Comparison of ENCODE assay signal across 20 cellular contexts in genomic region chr9:105854056-105854782, GRCh38.
A peak's percentile ranks its signal among the peaks of the same experiment; 100 is the strongest.
DNase-seq lines count a peak whose midpoint lies in the region; ATAC-seq, FAIRE-seq and TF ChIP-seq lines count a peak whose summit lies in the region.
"Had no signal": no experiment of that assay in that cellular context is flagged by ENCODE, and none has a peak within 500 bp of the region (broad histone marks: within the 10 kb centered on the region; RNA-seq: fewer than 3 reads in every experiment).

No MANE protein-coding gene starts in this region.

- H3K4me3 ChIP-seq in SK-N-SH (ENCODE audit: low read depth in 2 of 2, low read length in 1 of 2) (no peak overlapping the region), body of pancreas (no peak overlapping the region)
- H3K4me3 ChIP-seq: A549 had no signal

- TF ChIP-seq CTCF in SK-N-SH (IDR thresholded peaks at IDR 0.05) (no peak), body of pancreas (IDR thresholded peaks at IDR 0.05) (no peak)

- WGBS in SK-N-SH (ENCODE audit: low lambda C conversion rate): 16% methylated on average over 1 of the region's 1 CpG
- 67 to 73% methylated on average over 1 of the region's 1 CpG for WGBS in body of pancreas, 2 donors

- peak; percentile 10 for FAIRE-seq in colon (lab: Jason Lieb, UNC)
- FAIRE-seq: A549, HepG2 had no signal

- ATAC-seq in SK-N-SH treated with all-trans-retinoic acid at 6 μM for 48 hours (no peak), HG02642 (IDR thresholded peaks at IDR 0.05; ENCODE audit: poor library complexity, unreplicated experiment) (no peak), body of pancreas (no peak)
- ATAC-seq: A549, HCT116, HepG2 had no signal

- H3K79me2 ChIP-seq in SK-N-SH (ENCODE audit: insufficient read depth): no peaks in the 10 kb centered on the region

- CTCF ChIA-PET in SK-N-SH (lab: Yijun Ruan, JAX): interaction anchor here (1.4 to 2.8 kb wide), 3 partner anchors 12 to 28 kb away, joined by 7 to 17 read pairs (median 12); no protein-coding TSS in a partner anchor

- H3K27ac ChIP-seq in SK-N-SH (ENCODE audit: low read depth in 2 of 2, low read length in 1 of 2): peak overlapping the region in 1 of 2 experiments; percentile 53; a peak in 2 of 4 replicates
- no peak overlapping the region for H3K27ac ChIP-seq in body of pancreas
- H3K27ac ChIP-seq: 22Rv1, A549, C4-2B had no signal

- no peaks in the 10 kb centered on the region for H3K27me3 ChIP-seq in SK-N-SH (ENCODE audit: insufficient read depth)
- no peaks in the 10 kb centered on the region for H3K27me3 ChIP-seq in body of pancreas

- H4K20me1 ChIP-seq in SK-N-SH (ENCODE audit: insufficient read depth): no peaks in the 10 kb centered on the region

- no peak overlapping the region for H3K9ac ChIP-seq in SK-N-SH

- TF ChIP-seq EP300 in SK-N-SH (IDR thresholded peaks at IDR 0.05; ENCODE audit: borderline replicate concordance in 1 of 2, low read depth in 1 of 2, low read length in 1 of 2): no peak

- POLR2A ChIA-PET in SK-N-SH (lab: Yijun Ruan, JAX): no interaction called here

- TF ChIP-seq RAD21 in SK-N-SH (IDR thresholded peaks at IDR 0.05; ENCODE audit: low read length): no peak

- no peaks in the 10 kb centered on the region for H3K9me2 ChIP-seq in SK-N-SH

- no peak overlapping the region for H3K4me2 ChIP-seq in SK-N-SH
- H3K4me2 ChIP-seq: A549 had no signal

- intact Hi-C loops in body of pancreas (cut with DNase I): no loop called here

- DNase-seq in SK-N-SH (no peak), foreskin melanocyte (peak; percentile 68), KG1 (lab: John Stamatoyannopoulos, UW) (no peak), body of pancreas (no peak)
- DNase-seq: AML-193; CD4-positive, alpha-beta T cell; DMS153; DMS79; GF-D8; GOT3; H7; HFFc6 had no signal

- H3K9me3 ChIP-seq in SK-N-SH (no peaks in the 10 kb centered on the region), body of pancreas (no peaks in the 10 kb centered on the region)
- H3K9me3 ChIP-seq: A549 had no signal

- H3K36me3 ChIP-seq in SK-N-SH (replicated peaks in 1 of 2; ENCODE audit: control insufficient read depth in 1 of 2, insufficient read depth in 2 of 2, low read length in 1 of 2) (no peaks in the 10 kb centered on the region), body of pancreas (replicated peaks in 1 of 2; ENCODE audit: insufficient read depth in 1 of 2, low read depth in 2 of 2) (no peaks in the 10 kb centered on the region)

- H2AFZ ChIP-seq in SK-N-SH (ENCODE audit: low read depth): no peak overlapping the region

- TF ChIP-seq POLR2A in body of pancreas (IDR thresholded peaks at IDR 0.05): no peak

- no peaks in the 10 kb centered on the region for H3F3A ChIP-seq in SK-N-SH (replicated peaks; ENCODE audit: insufficient read depth)

- H3K4me1 ChIP-seq in SK-N-SH (ENCODE audit: control insufficient read depth in 1 of 2, insufficient read depth in 2 of 2, low read depth in 1 of 2, low read length in 1 of 2) (peaks cover 0 to 16% of the 10 kb centered on the region in 2 experiments; a peak in 2 of 4 replicates), body of pancreas (no peaks in the 10 kb centered on the region)
- H3K4me1 ChIP-seq: A549 had no signal

TF ChIP-seq in SK-N-SH treated with all-trans-retinoic acid at 6 μM for 48 hours, 23 proteins besides CTCF, POLR2A, EP300 and RAD21:
- TF ChIP-seq, protein P1, sequence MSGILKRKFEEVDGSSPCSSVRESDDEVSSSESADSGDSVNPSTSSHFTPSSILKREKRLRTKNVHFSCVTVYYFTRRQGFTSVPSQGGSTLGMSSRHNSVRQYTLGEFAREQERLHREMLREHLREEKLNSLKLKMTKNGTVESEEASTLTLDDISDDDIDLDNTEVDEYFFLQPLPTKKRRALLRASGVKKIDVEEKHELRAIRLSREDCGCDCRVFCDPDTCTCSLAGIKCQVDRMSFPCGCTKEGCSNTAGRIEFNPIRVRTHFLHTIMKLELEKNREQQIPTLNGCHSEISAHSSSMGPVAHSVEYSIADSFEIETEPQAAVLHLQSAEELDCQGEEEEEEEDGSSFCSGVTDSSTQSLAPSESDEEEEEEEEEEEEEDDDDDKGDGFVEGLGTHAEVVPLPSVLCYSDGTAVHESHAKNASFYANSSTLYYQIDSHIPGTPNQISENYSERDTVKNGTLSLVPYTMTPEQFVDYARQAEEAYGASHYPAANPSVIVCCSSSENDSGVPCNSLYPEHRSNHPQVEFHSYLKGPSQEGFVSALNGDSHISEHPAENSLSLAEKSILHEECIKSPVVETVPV (CRISPR knock-in tag; IDR thresholded peaks at IDR 0.05): no peak
- TF ChIP-seq TCF4 (CRISPR knock-in tag; IDR thresholded peaks at IDR 0.05; ENCODE audit: borderline replicate concordance) (peak; percentile 54; the same call in 1 of the 2 replicates), RARB (CRISPR knock-in tag; IDR thresholded peaks at IDR 0.05) (no peak), ESRRG (CRISPR knock-in tag; IDR thresholded peaks at IDR 0.05) (no peak), ISL1 (CRISPR knock-in tag; IDR thresholded peaks at IDR 0.05) (no peak)

TF ChIP-seq in SK-N-SH, 30 proteins besides CTCF, POLR2A, EP300 and RAD21 (continues in another document):
- TF ChIP-seq EZH2phosphoT487 (IDR thresholded peaks at IDR 0.05; ENCODE audit: borderline replicate concordance, low read depth) (no peak), SMC3 (IDR thresholded peaks at IDR 0.05; ENCODE audit: low read depth, low read length) (no peak), IRF3 (IDR thresholded peaks at IDR 0.05; ENCODE audit: low read depth, low read length) (no peak), JUND (IDR thresholded peaks at IDR 0.05) (no peak), NRF1 (IDR thresholded peaks at IDR 0.05; ENCODE audit: low read depth, low read length) (no peak), GATA2 (CRISPR knock-in tag; IDR thresholded peaks at IDR 0.05) (no peak), POLR2AphosphoS5 (IDR thresholded peaks at IDR 0.05; ENCODE audit: low read depth, low read length) (no peak), TEAD4 (IDR thresholded peaks at IDR 0.05; ENCODE audit: borderline replicate concordance, insufficient read depth) (no peak), ELF1 (IDR thresholded peaks at IDR 0.05) (no peak)
- TF ChIP-seq, protein P2, sequence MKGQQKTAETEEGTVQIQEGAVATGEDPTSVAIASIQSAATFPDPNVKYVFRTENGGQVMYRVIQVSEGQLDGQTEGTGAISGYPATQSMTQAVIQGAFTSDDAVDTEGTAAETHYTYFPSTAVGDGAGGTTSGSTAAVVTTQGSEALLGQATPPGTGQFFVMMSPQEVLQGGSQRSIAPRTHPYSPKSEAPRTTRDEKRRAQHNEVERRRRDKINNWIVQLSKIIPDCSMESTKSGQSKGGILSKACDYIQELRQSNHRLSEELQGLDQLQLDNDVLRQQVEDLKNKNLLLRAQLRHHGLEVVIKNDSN (IDR thresholded peaks at IDR 0.05; ENCODE audit: borderline replicate concordance, low read depth): no peak
- TF ChIP-seq, protein P3, sequence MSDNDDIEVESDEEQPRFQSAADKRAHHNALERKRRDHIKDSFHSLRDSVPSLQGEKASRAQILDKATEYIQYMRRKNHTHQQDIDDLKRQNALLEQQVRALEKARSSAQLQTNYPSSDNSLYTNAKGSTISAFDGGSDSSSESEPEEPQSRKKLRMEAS (IDR thresholded peaks at IDR 0.05; ENCODE audit: low read depth): no peak
- TF ChIP-seq, protein P4, sequence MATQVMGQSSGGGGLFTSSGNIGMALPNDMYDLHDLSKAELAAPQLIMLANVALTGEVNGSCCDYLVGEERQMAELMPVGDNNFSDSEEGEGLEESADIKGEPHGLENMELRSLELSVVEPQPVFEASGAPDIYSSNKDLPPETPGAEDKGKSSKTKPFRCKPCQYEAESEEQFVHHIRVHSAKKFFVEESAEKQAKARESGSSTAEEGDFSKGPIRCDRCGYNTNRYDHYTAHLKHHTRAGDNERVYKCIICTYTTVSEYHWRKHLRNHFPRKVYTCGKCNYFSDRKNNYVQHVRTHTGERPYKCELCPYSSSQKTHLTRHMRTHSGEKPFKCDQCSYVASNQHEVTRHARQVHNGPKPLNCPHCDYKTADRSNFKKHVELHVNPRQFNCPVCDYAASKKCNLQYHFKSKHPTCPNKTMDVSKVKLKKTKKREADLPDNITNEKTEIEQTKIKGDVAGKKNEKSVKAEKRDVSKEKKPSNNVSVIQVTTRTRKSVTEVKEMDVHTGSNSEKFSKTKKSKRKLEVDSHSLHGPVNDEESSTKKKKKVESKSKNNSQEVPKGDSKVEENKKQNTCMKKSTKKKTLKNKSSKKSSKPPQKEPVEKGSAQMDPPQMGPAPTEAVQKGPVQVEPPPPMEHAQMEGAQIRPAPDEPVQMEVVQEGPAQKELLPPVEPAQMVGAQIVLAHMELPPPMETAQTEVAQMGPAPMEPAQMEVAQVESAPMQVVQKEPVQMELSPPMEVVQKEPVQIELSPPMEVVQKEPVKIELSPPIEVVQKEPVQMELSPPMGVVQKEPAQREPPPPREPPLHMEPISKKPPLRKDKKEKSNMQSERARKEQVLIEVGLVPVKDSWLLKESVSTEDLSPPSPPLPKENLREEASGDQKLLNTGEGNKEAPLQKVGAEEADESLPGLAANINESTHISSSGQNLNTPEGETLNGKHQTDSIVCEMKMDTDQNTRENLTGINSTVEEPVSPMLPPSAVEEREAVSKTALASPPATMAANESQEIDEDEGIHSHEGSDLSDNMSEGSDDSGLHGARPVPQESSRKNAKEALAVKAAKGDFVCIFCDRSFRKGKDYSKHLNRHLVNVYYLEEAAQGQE (IDR thresholded peaks at IDR 0.05; ENCODE audit: low read depth, low read length): no peak
- TF ChIP-seq, protein P5, sequence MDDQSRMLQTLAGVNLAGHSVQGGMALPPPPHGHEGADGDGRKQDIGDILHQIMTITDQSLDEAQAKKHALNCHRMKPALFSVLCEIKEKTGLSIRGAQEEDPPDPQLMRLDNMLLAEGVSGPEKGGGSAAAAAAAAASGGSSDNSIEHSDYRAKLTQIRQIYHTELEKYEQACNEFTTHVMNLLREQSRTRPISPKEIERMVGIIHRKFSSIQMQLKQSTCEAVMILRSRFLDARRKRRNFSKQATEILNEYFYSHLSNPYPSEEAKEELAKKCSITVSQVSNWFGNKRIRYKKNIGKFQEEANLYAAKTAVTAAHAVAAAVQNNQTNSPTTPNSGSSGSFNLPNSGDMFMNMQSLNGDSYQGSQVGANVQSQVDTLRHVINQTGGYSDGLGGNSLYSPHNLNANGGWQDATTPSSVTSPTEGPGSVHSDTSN (IDR thresholded peaks at IDR 0.05): no peak
